13 cellular contexts compared by ENCODE assay signal in the genomic region with DNA sequence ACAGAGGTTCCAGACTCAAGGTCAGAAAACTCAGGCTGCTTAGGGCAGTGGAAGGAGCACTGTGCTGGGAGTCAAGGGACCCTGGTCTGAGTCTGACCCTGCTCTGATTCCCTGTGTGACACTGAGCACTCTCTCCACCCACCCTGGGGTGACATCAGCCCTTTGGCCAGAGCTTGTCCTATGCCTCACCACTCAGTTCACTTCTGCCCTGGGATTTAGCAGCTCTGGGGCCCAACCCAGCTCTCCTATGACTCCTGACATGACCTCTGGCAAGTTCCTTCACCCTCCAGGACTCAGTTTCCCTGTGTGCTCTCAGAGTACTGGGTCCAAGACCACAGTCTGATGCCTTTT.
DNase-seq lines count a peak whose midpoint lies in the region; ATAC-seq, FAIRE-seq and TF ChIP-seq lines count a peak whose summit lies in the region.
"Had no signal": no experiment of that assay in that cellular context is flagged by ENCODE, and none has a peak within 500 bp of the region (broad histone marks: within the 10 kb centered on the region; RNA-seq: fewer than 3 reads in every experiment).

No MANE protein-coding gene starts in this region.

- H3K27ac Mint-ChIP-seq in astrocyte (ENCODE audit: unreplicated experiment) = peak overlapping the region; percentile 14
- no peak overlapping the region for H3K27ac Mint-ChIP-seq in stimulated activated effector memory CD8-positive, alpha-beta T cell treated with anti-CD3 and anti-CD28 coated beads, Interleukin-12 subunit alpha, Interleukin-12 subunit beta, amount 100 ng/mL, for 72 hours
- H3K27ac Mint-ChIP-seq: activated naive CD8-positive, alpha-beta T cell; endodermal cell had no signal

- no peak overlapping the region for H3K9ac ChIP-seq in astrocyte (ENCODE audit: low read length)
- H3K9ac ChIP-seq: parathyroid adenoma had no signal

- H3K36me3 ChIP-seq in heart left ventricle = no peaks in the 10 kb centered on the region
- H3K36me3 ChIP-seq in left ventricle myocardium inferior = no peaks in the 10 kb centered on the region
- H3K36me3 ChIP-seq in astrocyte (ENCODE audit: insufficient read depth, low read length) = no peaks in the 10 kb centered on the region
- no peaks in the 10 kb centered on the region for H3K36me3 ChIP-seq in thyroid gland

- H2AFZ ChIP-seq in astrocyte (ENCODE audit: low read depth, low read length) = no peak overlapping the region
- H2AFZ ChIP-seq: parathyroid adenoma had no signal

- TF ChIP-seq CTCF in heart left ventricle (IDR thresholded peaks at IDR 0.05) (no peak), left ventricle myocardium inferior (IDR thresholded peaks at IDR 0.05; ENCODE audit: borderline replicate concordance) (no peak), astrocyte (IDR thresholded peaks at IDR 0.05; ENCODE audit: insufficient read depth, low read depth, low read length) (no peak), thyroid gland (IDR thresholded peaks at IDR 0.05) (no peak)

- DNase-seq in heart left ventricle (no peak), left ventricle myocardium inferior (no peak), astrocyte (ENCODE audit: low read depth) (no peak), thyroid gland (no peak), NCI-H2029 (lab: John Stamatoyannopoulos, UW) (no peak)
- no peak for DNase-seq in stimulated activated effector memory CD8-positive, alpha-beta T cell treated with anti-CD3 and anti-CD28 coated beads, Interleukin-12 subunit alpha, Interleukin-12 subunit beta, amount 100 ng/mL, for 72 hours (ENCODE audit: low spot score in 2 of 2)
- DNase-seq: stimulated activated CD4-positive, alpha-beta T cell treated with anti-CD3 and anti-CD28 coated beads, Interleukin-12 subunit alpha, Interleukin-12 subunit beta, amount 100 ng/mL, for 4 hours had no signal

- FAIRE-seq in astrocyte (lab: Jason Lieb, UNC) = no peak
- FAIRE-seq: frontal cortex had no signal

- ATAC-seq in heart left ventricle (peak in 3 of 4 donors; percentile 28 to 50 (median 36)), HG02943 (IDR thresholded peaks at IDR 0.05; ENCODE audit: low read depth, unreplicated experiment) (peak; percentile 14), HG03045 (IDR thresholded peaks at IDR 0.05; ENCODE audit: unreplicated experiment) (no peak)
- peak; percentile 43 for ATAC-seq in stimulated activated effector memory CD8-positive, alpha-beta T cell treated with anti-CD3 and anti-CD28 coated beads, Interleukin-12 subunit alpha, Interleukin-12 subunit beta, amount 100 ng/mL, for 72 hours

- no peak overlapping the region for H3K4me3 Mint-ChIP-seq in astrocyte (ENCODE audit: unreplicated experiment)
- no peak overlapping the region for H3K4me3 Mint-ChIP-seq in stimulated activated effector memory CD8-positive, alpha-beta T cell treated with anti-CD3 and anti-CD28 coated beads, Interleukin-12 subunit alpha, Interleukin-12 subunit beta, amount 100 ng/mL, for 72 hours
- H3K4me3 Mint-ChIP-seq: activated naive CD8-positive, alpha-beta T cell; endodermal cell had no signal

- no peak overlapping the region for H3K27ac ChIP-seq in heart left ventricle
- H3K27ac ChIP-seq in left ventricle myocardium inferior (replicated peaks) = no peak overlapping the region
- no peak overlapping the region for H3K27ac ChIP-seq in astrocyte (ENCODE audit: low read depth, low read length)
- H3K27ac ChIP-seq in thyroid gland = no peak overlapping the region
- H3K27ac ChIP-seq: parathyroid adenoma had no signal

- H4K20me1 ChIP-seq in astrocyte (ENCODE audit: insufficient read depth, low read length) = no peaks in the 10 kb centered on the region

- peaks cover 44% of the 10 kb centered on the region for H3K27me3 Mint-ChIP-seq in astrocyte (ENCODE audit: low read depth, unreplicated experiment)

- H3K79me2 ChIP-seq in astrocyte (ENCODE audit: insufficient read depth, low read length) = no peaks in the 10 kb centered on the region
- H3K79me2 ChIP-seq: parathyroid adenoma had no signal

- TF ChIP-seq POLR2A in heart left ventricle (IDR thresholded peaks at IDR 0.05) (no peak), thyroid gland (IDR thresholded peaks at IDR 0.05) (no peak)

- H3K4me1 ChIP-seq in heart left ventricle = peaks cover 0 to 6% (median 0%) of the 10 kb centered on the region in 12 donors
- H3K4me1 ChIP-seq in left ventricle myocardium inferior = no peaks in the 10 kb centered on the region
- H3K4me1 ChIP-seq in astrocyte (ENCODE audit: insufficient read depth, low read length) = no peaks in the 10 kb centered on the region
- H3K4me1 ChIP-seq in thyroid gland = no peaks in the 10 kb centered on the region
- H3K4me1 ChIP-seq: parathyroid adenoma had no signal

- no peaks in the 10 kb centered on the region for H3K9me3 Mint-ChIP-seq in astrocyte (ENCODE audit: unreplicated experiment)
- no peaks in the 10 kb centered on the region for H3K9me3 Mint-ChIP-seq in stimulated activated effector memory CD8-positive, alpha-beta T cell treated with anti-CD3 and anti-CD28 coated beads, Interleukin-12 subunit alpha, Interleukin-12 subunit beta, amount 100 ng/mL, for 72 hours
- H3K9me3 Mint-ChIP-seq: endodermal cell had no signal

- intact Hi-C loops in heart left ventricle (cut with DNase I) (loop anchor here (1.0 to 10.0 kb wide), 17 partner anchors 78 to 670 kb away; a partner anchor contains a TSS), left ventricle myocardium inferior (cut with micrococcal nuclease) (loop anchor here (10.0 kb wide), 1 partner anchor 210 kb away; no protein-coding TSS in a partner anchor), thyroid gland (cut with DNase I) (loop anchor here (10.0 kb wide), 1 partner anchor 430 kb away; no protein-coding TSS in a partner anchor)

- no peaks in the 10 kb centered on the region for H3K36me3 Mint-ChIP-seq in astrocyte (ENCODE audit: low read depth, unreplicated experiment)
- H3K36me3 Mint-ChIP-seq in stimulated activated effector memory CD8-positive, alpha-beta T cell treated with anti-CD3 and anti-CD28 coated beads, Interleukin-12 subunit alpha, Interleukin-12 subunit beta, amount 100 ng/mL, for 72 hours = no peaks in the 10 kb centered on the region
- H3K36me3 Mint-ChIP-seq: activated naive CD8-positive, alpha-beta T cell had no signal

- no peak overlapping the region for H3K4me3 ChIP-seq in heart left ventricle
- H3K4me3 ChIP-seq in left ventricle myocardium inferior = no peak overlapping the region
- no peak overlapping the region for H3K4me3 ChIP-seq in astrocyte (ENCODE audit: insufficient read depth, low read depth, low read length)
- no peak overlapping the region for H3K4me3 ChIP-seq in thyroid gland (replicated peaks in 1 of 3)

- no peaks in the 10 kb centered on the region for H3K9me3 ChIP-seq in heart left ventricle
- no peaks in the 10 kb centered on the region for H3K9me3 ChIP-seq in left ventricle myocardium inferior (replicated peaks)
- H3K9me3 ChIP-seq in astrocyte (ENCODE audit: insufficient read depth, low read depth, low read length) = no peaks in the 10 kb centered on the region
- H3K9me3 ChIP-seq in thyroid gland = no peaks in the 10 kb centered on the region

- peaks cover 3% of the 10 kb centered on the region for H3K4me1 Mint-ChIP-seq in astrocyte (ENCODE audit: low read depth, unreplicated experiment)
- H3K4me1 Mint-ChIP-seq in stimulated activated effector memory CD8-positive, alpha-beta T cell treated with anti-CD3 and anti-CD28 coated beads, Interleukin-12 subunit alpha, Interleukin-12 subunit beta, amount 100 ng/mL, for 72 hours = peaks cover 4% of the 10 kb centered on the region

- H3K4me2 ChIP-seq in astrocyte (ENCODE audit: low read length) = no peak overlapping the region

- no peaks in the 10 kb centered on the region for H3K27me3 ChIP-seq in heart left ventricle
- H3K27me3 ChIP-seq in left ventricle myocardium inferior (ENCODE audit: low read depth) = peaks cover 13% of the 10 kb centered on the region
- H3K27me3 ChIP-seq in astrocyte (ENCODE audit: insufficient read depth, low read length) = peaks cover 6% of the 10 kb centered on the region
- H3K27me3 ChIP-seq in thyroid gland = no peaks in the 10 kb centered on the region
